1 cellular context compared by ENCODE assay signal in the genomic region with DNA sequence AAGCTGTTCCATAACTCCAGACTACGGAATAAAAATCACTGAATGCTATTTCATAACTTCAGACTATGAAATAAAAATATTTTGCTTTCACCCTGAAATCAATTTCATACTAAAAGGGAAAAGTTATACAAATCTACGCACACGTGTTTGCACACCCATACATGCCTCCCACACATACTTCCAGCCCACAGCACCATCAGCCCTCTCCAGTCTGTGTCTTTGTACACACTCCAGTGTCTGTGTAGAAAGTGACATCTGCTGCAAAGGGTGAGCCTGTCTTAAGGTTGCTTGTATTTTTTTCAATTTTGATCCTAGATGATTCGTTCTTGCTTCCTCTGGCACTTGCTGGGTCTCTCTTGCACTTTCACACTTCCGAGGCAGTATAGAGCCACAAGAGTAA.
TF ChIP-seq lines count a peak whose summit lies in the region.

No MANE protein-coding gene starts in this region.

TF ChIP-seq in H1, 55 proteins besides CTCF, POLR2A, EP300 and RAD21 (continued from another document):
- no peak for TF ChIP-seq SP1 (IDR thresholded peaks at IDR 0.05; ENCODE audit: low read depth, low read length)
- TF ChIP-seq CEBPB (IDR thresholded peaks at IDR 0.05; ENCODE audit: low read depth, low read length): no peak
- TF ChIP-seq BCL11A (IDR thresholded peaks at IDR 0.05; ENCODE audit: low read depth in 2 of 2, low read length in 2 of 2): no peak
- no peak for TF ChIP-seq SRF (IDR thresholded peaks at IDR 0.05; ENCODE audit: low read depth, low read length)
- no peak for TF ChIP-seq HDAC2 (IDR thresholded peaks at IDR 0.05; ENCODE audit: borderline replicate concordance in 1 of 2, low read depth in 2 of 2, low read length in 2 of 2)
- TF ChIP-seq TAF1 (IDR thresholded peaks at IDR 0.05; ENCODE audit: low read depth, low read length): no peak
- TF ChIP-seq EGR1 (IDR thresholded peaks at IDR 0.05; ENCODE audit: borderline replicate concordance, low read depth, low read length): no peak
- no peak for TF ChIP-seq ATF3 (IDR thresholded peaks at IDR 0.05; ENCODE audit: insufficient read depth, low read depth, low read length)
- TF ChIP-seq CREB1 (IDR thresholded peaks at IDR 0.05): no peak
- no peak for TF ChIP-seq CBX5 (IDR thresholded peaks at IDR 0.05; ENCODE audit: low read depth, low read length)
- no peak for TF ChIP-seq TCF12 (IDR thresholded peaks at IDR 0.05; ENCODE audit: low read depth, low read length)
- TF ChIP-seq GTF2F1 (IDR thresholded peaks at IDR 0.05; ENCODE audit: borderline replicate concordance, low read depth, low read length): no peak
- no peak for TF ChIP-seq USF2 (IDR thresholded peaks at IDR 0.05; ENCODE audit: low read length)
- no peak for TF ChIP-seq RBBP5 (IDR thresholded peaks at IDR 0.05; ENCODE audit: borderline replicate concordance, low read depth, low read length)
- TF ChIP-seq, protein P1, sequence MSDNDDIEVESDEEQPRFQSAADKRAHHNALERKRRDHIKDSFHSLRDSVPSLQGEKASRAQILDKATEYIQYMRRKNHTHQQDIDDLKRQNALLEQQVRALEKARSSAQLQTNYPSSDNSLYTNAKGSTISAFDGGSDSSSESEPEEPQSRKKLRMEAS (IDR thresholded peaks at IDR 0.05): no peak
- no peak for TF ChIP-seq RXRA (IDR thresholded peaks at IDR 0.05; ENCODE audit: insufficient read depth, low read depth, low read length)
- no peak for TF ChIP-seq CHD7 (IDR thresholded peaks at IDR 0.05; ENCODE audit: insufficient replicate concordance, low read length)
TF ChIP-seq in H1: peak in this region for 0.
